In genomic region chr5:74640450-74641013, GRCh38 we compare ENCODE assay signal across 8 cellular contexts. TPM values are rescaled to one million over a fixed set of nuclear protein-coding genes. Genes with fewer than 3 reads are reported as not detected.
DNase-seq lines count a peak whose midpoint lies in the region; TF ChIP-seq lines count a peak whose summit lies in the region.

TSS of gene ENC1 (minus strand) at chr5:74640728. CDS start at chr5:74636485, 4,243 bp downstream.

- WGBS in thyroid gland, 2 donors: 0 to 1% methylated on average over 27 to 39 of the region's 64 CpGs

- H3K9me3 ChIP-seq in SK-N-MC (ENCODE audit: low read depth, low read length): no peaks in the 10 kb centered on the region
- H3K9me3 ChIP-seq in osteoblast (ENCODE audit: low read depth, low read length): no peaks in the 10 kb centered on the region
- no peaks in the 10 kb centered on the region for H3K9me3 ChIP-seq in thyroid gland

- peaks cover 27% of the 10 kb centered on the region for H3K4me1 Mint-ChIP-seq in activated naive CD8-positive, alpha-beta T cell (ENCODE audit: low read depth)

- peaks cover 39% of the 10 kb centered on the region for H4K20me1 ChIP-seq in osteoblast (ENCODE audit: insufficient read depth, low read length)

- peak in 1 of 2 donors; percentile 71 for TF ChIP-seq POLR2A in thyroid gland (IDR thresholded peaks at IDR 0.05)

- intact Hi-C loops in head of caudate nucleus (cut with DNase I) (loop anchor here (2.0 kb wide), 1 partner anchor 740 kb away; no protein-coding TSS in a partner anchor), thyroid gland (cut with DNase I) (loop anchor here (10.0 kb wide), 2 partner anchors 516 to 606 kb away; no protein-coding TSS in a partner anchor)

- peak within 1 kb of the TSS; percentile 87 for H3K4me3 Mint-ChIP-seq in activated naive CD8-positive, alpha-beta T cell

- H3K27ac Mint-ChIP-seq in activated naive CD8-positive, alpha-beta T cell: peak within 1 kb of the TSS; percentile 73

- H3K9ac ChIP-seq in SK-N-MC (ENCODE audit: insufficient read length): no peak within 1 kb of the TSS

- peaks cover 47% of the 10 kb centered on the region for H3K79me2 ChIP-seq in osteoblast (ENCODE audit: insufficient read depth, low read length)

- H3K9me3 Mint-ChIP-seq in activated naive CD8-positive, alpha-beta T cell (ENCODE audit: low read depth): no peaks in the 10 kb centered on the region

- H3K4me2 ChIP-seq in osteoblast (ENCODE audit: insufficient read depth, low read length): peak within 1 kb of the TSS; percentile 95

- H3K4me3 ChIP-seq in H7 (ENCODE audit: insufficient read depth, low read depth, low read length) (peak within 1 kb of the TSS; percentile 96), SK-N-MC (peak within 1 kb of the TSS; percentile 85), osteoblast (ENCODE audit: insufficient read depth, low read length) (peak within 1 kb of the TSS; percentile 94), thyroid gland (replicated peaks in 1 of 3) (peak within 1 kb of the TSS; percentile 54 to 74 (median 73))

- DNase-seq in GF-D8 (lab: John Stamatoyannopoulos, UW) (peak; percentile 23), H7 (peak; percentile 91), M059J (ENCODE audit: low read depth) (peak; percentile 89), SK-N-MC (ENCODE audit: low read depth, low spot score) (no peak), head of caudate nucleus (peak; percentile 53 to 93 (median 83)), osteoblast (ENCODE audit: insufficient read length, low spot score, missing footprints) (peak; percentile 88), thyroid gland (peak; percentile 82 to 84)

- peaks cover 25% of the 10 kb centered on the region for H3K27me3 ChIP-seq in H7 (ENCODE audit: control insufficient read depth, insufficient read depth, low read length)
- H3K27me3 ChIP-seq in osteoblast (ENCODE audit: insufficient read depth, low read length): no peaks in the 10 kb centered on the region
- H3K27me3 ChIP-seq in thyroid gland: no peaks in the 10 kb centered on the region

- TF ChIP-seq CTCF in osteoblast (IDR thresholded peaks at IDR 0.05; ENCODE audit: extremely low read depth, low read depth, low read length) (peak; percentile 38), thyroid gland (IDR thresholded peaks at IDR 0.05) (peak in 5 of 6 experiments; percentile 24 to 63 (median 58))

- H3K36me3 ChIP-seq in H7 (replicated peaks; ENCODE audit: control insufficient read depth, insufficient read depth, low read length) (no peaks in the 10 kb centered on the region), SK-N-MC (ENCODE audit: insufficient read depth, low read length) (no peaks in the 10 kb centered on the region), osteoblast (ENCODE audit: insufficient read depth, low read length) (peaks cover 25% of the 10 kb centered on the region), thyroid gland (no peaks in the 10 kb centered on the region)

- H2AFZ ChIP-seq in osteoblast (ENCODE audit: low read length): peak within 1 kb of the TSS; percentile 79

- peaks cover 46% of the 10 kb centered on the region for H3K4me1 ChIP-seq in osteoblast (ENCODE audit: insufficient read depth, low read length)
- H3K4me1 ChIP-seq in thyroid gland: peaks cover 0 to 28% of the 10 kb centered on the region in 2 donors

- no peak within 1 kb of the TSS for H3K27ac ChIP-seq in SK-N-MC
- H3K27ac ChIP-seq in osteoblast (ENCODE audit: low read depth, low read length): peak within 1 kb of the TSS; percentile 86
- peak within 1 kb of the TSS; percentile 58 to 69 (median 65) for H3K27ac ChIP-seq in thyroid gland

- no peaks in the 10 kb centered on the region for H3K36me3 Mint-ChIP-seq in activated naive CD8-positive, alpha-beta T cell

- H3K27me3 Mint-ChIP-seq in activated naive CD8-positive, alpha-beta T cell: peaks cover 23% of the 10 kb centered on the region

RNA-seq across cellular contexts. Expression of gene ENC1, which starts in this region (rescaled TPM):
- 31.9 and 51.5 TPM in 2 replicates for total RNA-seq in H7 (2014; rRNA removed; shearing (Covaris generic))
- 38.8 and 48.1 TPM in 2 replicates for total RNA-seq in M059J (2014; rRNA removed; shearing (Covaris generic))
- total RNA-seq in osteoblast (86.0 and 109 TPM in 2 replicates), thyroid gland (1 to 10 TPM; 3.4 to 7.8 (median 4.5) TPM)
